1 cellular context compared by ENCODE assay signal in the genomic region with DNA sequence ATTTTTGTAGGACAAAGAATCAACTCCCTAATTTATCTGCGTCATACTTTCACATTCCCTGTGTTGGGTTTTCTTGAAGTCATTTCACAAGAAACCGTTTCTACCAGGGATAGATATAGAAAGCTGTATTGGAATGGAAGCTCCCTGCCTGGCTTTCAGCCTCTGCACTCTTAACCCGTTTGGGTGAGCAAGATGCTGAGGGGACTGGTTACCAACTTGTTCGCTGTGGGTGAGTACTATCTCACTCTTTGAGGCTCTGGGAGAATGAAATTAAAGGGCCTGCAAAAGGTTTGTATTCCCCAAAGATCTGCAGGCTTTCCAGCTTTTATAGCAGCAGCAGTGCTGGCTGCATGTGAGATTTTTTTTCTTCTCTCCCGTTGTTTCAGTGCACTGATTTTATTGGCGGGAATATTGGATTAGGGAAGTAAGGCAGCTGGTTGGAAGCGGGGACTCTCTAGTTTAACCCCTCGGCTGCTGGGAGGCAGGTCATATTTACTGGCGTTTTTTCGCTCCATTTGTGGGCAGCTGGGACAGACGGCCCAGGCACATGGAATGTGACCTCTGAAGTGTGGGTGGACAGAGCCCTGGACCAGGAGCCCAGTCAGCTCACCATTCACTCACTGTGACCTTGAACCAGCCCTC.
TF ChIP-seq lines count a peak whose summit lies in the region.

No MANE protein-coding gene starts in this region.

TF ChIP-seq in GM23338, 12 proteins besides CTCF, POLR2A, EP300 and RAD21 (continued from another document):
- TF ChIP-seq, protein P1, sequence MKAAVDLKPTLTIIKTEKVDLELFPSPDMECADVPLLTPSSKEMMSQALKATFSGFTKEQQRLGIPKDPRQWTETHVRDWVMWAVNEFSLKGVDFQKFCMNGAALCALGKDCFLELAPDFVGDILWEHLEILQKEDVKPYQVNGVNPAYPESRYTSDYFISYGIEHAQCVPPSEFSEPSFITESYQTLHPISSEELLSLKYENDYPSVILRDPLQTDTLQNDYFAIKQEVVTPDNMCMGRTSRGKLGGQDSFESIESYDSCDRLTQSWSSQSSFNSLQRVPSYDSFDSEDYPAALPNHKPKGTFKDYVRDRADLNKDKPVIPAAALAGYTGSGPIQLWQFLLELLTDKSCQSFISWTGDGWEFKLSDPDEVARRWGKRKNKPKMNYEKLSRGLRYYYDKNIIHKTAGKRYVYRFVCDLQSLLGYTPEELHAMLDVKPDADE (IDR thresholded peaks at IDR 0.05) = no peak
- no peak for TF ChIP-seq JUNB (IDR thresholded peaks at IDR 0.05; ENCODE audit: unreplicated experiment)
- no peak for TF ChIP-seq ZNF114 (CRISPR knock-in tag; IDR thresholded peaks at IDR 0.05)
- no peak for TF ChIP-seq ZNF331 (CRISPR knock-in tag; IDR thresholded peaks at IDR 0.05; ENCODE audit: low read depth)
- no peak for TF ChIP-seq STAT1 (IDR thresholded peaks at IDR 0.05; ENCODE audit: unreplicated experiment)
- TF ChIP-seq NANOG (IDR thresholded peaks at IDR 0.05; ENCODE audit: borderline replicate concordance) = no peak
- TF ChIP-seq POLR2AphosphoS5 (IDR thresholded peaks at IDR 0.05; ENCODE audit: low read depth) = no peak
- TF ChIP-seq EZH2 (IDR thresholded peaks at IDR 0.05; ENCODE audit: low read depth, unreplicated experiment) = no peak
- TF ChIP-seq CREB1 (CRISPR knock-in tag; IDR thresholded peaks at IDR 0.05; ENCODE audit: low read depth) = no peak
- TF ChIP-seq, protein P2, sequence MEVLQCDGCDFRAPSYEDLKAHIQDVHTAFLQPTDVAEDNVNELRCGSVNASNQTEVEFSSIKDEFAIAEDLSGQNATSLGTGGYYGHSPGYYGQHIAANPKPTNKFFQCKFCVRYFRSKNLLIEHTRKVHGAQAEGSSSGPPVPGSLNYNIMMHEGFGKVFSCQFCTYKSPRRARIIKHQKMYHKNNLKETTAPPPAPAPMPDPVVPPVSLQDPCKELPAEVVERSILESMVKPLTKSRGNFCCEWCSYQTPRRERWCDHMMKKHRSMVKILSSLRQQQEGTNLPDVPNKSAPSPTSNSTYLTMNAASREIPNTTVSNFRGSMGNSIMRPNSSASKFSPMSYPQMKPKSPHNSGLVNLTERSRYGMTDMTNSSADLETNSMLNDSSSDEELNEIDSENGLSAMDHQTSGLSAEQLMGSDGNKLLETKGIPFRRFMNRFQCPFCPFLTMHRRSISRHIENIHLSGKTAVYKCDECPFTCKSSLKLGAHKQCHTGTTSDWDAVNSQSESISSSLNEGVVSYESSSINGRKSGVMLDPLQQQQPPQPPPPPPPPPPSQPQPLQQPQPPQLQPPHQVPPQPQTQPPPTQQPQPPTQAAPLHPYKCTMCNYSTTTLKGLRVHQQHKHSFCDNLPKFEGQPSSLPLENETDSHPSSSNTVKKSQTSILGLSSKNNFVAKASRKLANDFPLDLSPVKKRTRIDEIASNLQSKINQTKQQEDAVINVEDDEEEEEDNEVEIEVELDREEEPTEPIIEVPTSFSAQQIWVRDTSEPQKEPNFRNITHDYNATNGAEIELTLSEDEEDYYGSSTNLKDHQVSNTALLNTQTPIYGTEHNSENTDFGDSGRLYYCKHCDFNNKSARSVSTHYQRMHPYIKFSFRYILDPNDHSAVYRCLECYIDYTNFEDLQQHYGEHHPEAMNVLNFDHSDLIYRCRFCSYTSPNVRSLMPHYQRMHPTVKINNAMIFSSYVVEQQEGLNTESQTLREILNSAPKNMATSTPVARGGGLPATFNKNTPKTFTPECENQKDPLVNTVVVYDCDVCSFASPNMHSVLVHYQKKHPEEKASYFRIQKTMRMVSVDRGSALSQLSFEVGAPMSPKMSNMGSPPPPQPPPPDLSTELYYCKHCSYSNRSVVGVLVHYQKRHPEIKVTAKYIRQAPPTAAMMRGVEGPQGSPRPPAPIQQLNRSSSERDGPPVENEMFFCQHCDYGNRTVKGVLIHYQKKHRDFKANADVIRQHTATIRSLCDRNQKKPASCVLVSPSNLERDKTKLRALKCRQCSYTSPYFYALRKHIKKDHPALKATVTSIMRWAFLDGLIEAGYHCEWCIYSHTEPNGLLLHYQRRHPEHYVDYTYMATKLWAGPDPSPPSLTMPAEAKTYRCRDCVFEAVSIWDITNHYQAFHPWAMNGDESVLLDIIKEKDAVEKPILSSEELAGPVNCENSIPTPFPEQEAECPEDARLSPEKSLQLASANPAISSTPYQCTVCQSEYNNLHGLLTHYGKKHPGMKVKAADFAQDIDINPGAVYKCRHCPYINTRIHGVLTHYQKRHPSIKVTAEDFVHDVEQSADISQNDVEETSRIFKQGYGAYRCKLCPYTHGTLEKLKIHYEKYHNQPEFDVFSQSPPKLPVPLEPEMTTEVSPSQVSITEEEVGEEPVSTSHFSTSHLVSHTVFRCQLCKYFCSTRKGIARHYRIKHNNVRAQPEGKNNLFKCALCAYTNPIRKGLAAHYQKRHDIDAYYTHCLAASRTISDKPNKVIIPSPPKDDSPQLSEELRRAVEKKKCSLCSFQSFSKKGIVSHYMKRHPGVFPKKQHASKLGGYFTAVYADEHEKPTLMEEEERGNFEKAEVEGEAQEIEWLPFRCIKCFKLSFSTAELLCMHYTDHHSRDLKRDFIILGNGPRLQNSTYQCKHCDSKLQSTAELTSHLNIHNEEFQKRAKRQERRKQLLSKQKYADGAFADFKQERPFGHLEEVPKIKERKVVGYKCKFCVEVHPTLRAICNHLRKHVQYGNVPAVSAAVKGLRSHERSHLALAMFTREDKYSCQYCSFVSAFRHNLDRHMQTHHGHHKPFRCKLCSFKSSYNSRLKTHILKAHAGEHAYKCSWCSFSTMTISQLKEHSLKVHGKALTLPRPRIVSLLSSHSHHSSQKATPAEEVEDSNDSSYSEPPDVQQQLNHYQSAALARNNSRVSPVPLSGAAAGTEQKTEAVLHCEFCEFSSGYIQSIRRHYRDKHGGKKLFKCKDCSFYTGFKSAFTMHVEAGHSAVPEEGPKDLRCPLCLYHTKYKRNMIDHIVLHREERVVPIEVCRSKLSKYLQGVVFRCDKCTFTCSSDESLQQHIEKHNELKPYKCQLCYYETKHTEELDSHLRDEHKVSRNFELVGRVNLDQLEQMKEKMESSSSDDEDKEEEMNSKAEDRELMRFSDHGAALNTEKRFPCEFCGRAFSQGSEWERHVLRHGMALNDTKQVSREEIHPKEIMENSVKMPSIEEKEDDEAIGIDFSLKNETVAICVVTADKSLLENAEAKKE (CRISPR knock-in tag; IDR thresholded peaks at IDR 0.05) = no peak
